In the genomic region with DNA sequence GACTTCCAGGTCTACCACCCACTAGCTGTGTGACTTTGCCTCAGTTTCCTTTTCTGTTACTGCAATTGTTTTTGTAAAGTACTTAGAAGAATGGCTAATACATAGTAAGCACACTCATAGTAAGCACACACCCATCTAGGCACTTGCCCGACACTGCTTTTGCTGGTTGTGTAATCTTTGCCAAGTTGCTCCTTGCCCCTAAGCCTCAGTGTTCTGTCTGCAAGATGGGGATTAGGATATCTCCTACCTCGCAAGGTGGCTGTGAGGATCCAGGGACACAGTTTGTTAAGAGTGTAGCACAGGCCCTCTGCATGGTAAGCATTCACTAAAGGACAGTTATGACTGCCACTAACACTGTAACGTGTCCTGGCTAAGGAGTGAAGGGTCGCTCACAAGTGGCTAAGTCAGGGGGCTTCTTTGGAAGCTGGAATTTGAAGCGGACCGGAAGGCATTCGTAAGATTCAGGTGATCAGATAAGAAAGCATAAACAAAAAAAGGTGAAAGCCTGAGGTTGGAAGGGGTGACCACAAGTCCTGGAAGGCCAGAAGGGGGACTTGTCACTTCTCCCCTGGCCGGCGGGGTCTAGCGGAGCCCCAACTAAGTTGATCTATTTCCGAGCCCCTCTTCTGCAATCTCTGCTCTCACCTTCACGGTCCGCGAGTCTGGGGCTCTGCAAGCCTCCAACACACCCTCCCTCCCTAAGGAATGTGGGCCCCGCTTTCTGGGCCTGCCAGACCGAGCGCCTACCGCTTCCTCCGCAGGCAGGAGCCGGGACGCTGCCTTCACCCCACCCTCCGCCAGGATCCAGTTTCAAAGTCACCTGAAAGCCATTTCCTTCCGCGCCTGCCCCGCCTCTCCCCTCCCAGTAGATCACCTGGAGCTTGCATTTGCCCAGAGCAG, we compare ENCODE assay signal across 8 cellular contexts. TPM values are rescaled to one million over a fixed set of nuclear protein-coding genes. Genes with fewer than 3 reads are reported as not detected.
DNase-seq lines count a peak whose midpoint lies in the region; ATAC-seq and TF ChIP-seq lines count a peak whose summit lies in the region.

No MANE protein-coding gene starts in this region.

- H3K4me3 ChIP-seq in iPS DF 6.9 (ENCODE audit: low read length) = peak overlapping the region; percentile 88; the same call in 1 of the 2 replicates

- no peak overlapping the region for H3K27ac ChIP-seq in iPS DF 6.9 (ENCODE audit: low read length)

- no peak for TF ChIP-seq CTCF in omental fat pad (IDR thresholded peaks at IDR 0.05)

- no CpG with 5 or more reads among the region's 25 CpGs for WGBS in iPS DF 6.9 (ENCODE audit: insufficient coverage, insufficient read length)

- no peaks in the 10 kb centered on the region for H3K36me3 Mint-ChIP-seq in stimulated activated effector memory CD8-positive, alpha-beta T cell treated with anti-CD3 and anti-CD28 coated beads, Interleukin-12 subunit alpha, Interleukin-12 subunit beta, amount 100 ng/mL, for 72 hours

- H3K9me3 Mint-ChIP-seq in stimulated activated effector memory CD8-positive, alpha-beta T cell treated with anti-CD3 and anti-CD28 coated beads, Interleukin-12 subunit alpha, Interleukin-12 subunit beta, amount 100 ng/mL, for 72 hours = no peaks in the 10 kb centered on the region

- peak overlapping the region; percentile 73 for H3K4me3 Mint-ChIP-seq in stimulated activated effector memory CD8-positive, alpha-beta T cell treated with anti-CD3 and anti-CD28 coated beads, Interleukin-12 subunit alpha, Interleukin-12 subunit beta, amount 100 ng/mL, for 72 hours

- H3K4me1 Mint-ChIP-seq in stimulated activated effector memory CD8-positive, alpha-beta T cell treated with anti-CD3 and anti-CD28 coated beads, Interleukin-12 subunit alpha, Interleukin-12 subunit beta, amount 100 ng/mL, for 72 hours = peaks cover 52% of the 10 kb centered on the region

- peaks cover 12% of the 10 kb centered on the region for H3K4me1 ChIP-seq in iPS DF 6.9 (ENCODE audit: control insufficient read depth, insufficient read depth, low read length)

- no peaks in the 10 kb centered on the region for H3K36me3 ChIP-seq in iPS DF 6.9 (ENCODE audit: control insufficient read depth, insufficient read depth, low read length)

- H3K9me3 ChIP-seq in iPS DF 6.9 (ENCODE audit: control insufficient read depth, insufficient read depth, low read length) = no peaks in the 10 kb centered on the region

- DNase-seq in NCI-H2029 (lab: John Stamatoyannopoulos, UW) (peak; percentile 24), NCI-H2029 treated with DMSO at 0.1 percent for 48 hours (lab: John Stamatoyannopoulos, UW) (no peak), T-helper 1 cell (peak in 3 of 5 donors; percentile 34 to 43 (median 39)), iPS DF 6.9 (ENCODE audit: low read depth, low spot score) (no peak), omental fat pad (ENCODE audit: low spot score) (no peak), inferior parietal cortex (ENCODE audit: extremely low spot score) (no peak)
- no peak for DNase-seq in stimulated activated effector memory CD8-positive, alpha-beta T cell treated with anti-CD3 and anti-CD28 coated beads, Interleukin-12 subunit alpha, Interleukin-12 subunit beta, amount 100 ng/mL, for 72 hours (ENCODE audit: low spot score in 2 of 2)

- H3K27ac Mint-ChIP-seq in stimulated activated effector memory CD8-positive, alpha-beta T cell treated with anti-CD3 and anti-CD28 coated beads, Interleukin-12 subunit alpha, Interleukin-12 subunit beta, amount 100 ng/mL, for 72 hours = no peak overlapping the region

- H3K27me3 ChIP-seq in iPS DF 6.9 (ENCODE audit: control insufficient read depth, insufficient read depth, low read length) = no peaks in the 10 kb centered on the region

- ATAC-seq in stimulated activated effector memory CD8-positive, alpha-beta T cell treated with anti-CD3 and anti-CD28 coated beads, Interleukin-12 subunit alpha, Interleukin-12 subunit beta, amount 100 ng/mL, for 72 hours = no peak
- ATAC-seq in omental fat pad (ENCODE audit: low FRiP score) = no peak
- no peak for ATAC-seq in HG02981 (IDR thresholded peaks at IDR 0.05; ENCODE audit: unreplicated experiment)

RNA-seq across cellular contexts. Expression of gene PLEKHG3, which starts 1.5 kb away (rescaled TPM):
- total RNA-seq in omental fat pad = 10 to 100 TPM; 29.6 to 45.9 (median 37.5) TPM

Comparison
In these comparisons a context has a peak if more than half of its experiments do, and no peak if none do; other contexts are left out.
1. DNase-seq: peak in NCI-H2029 (single experiment) and T-helper 1 cell (3 of 5); none in NCI-H2029 treated with DMSO at 0.1 percent for 48 hours (single experiment), iPS DF 6.9 (single experiment), stimulated activated effector memory CD8-positive, alpha-beta T cell treated with anti-CD3 and anti-CD28 coated beads, Interleukin-12 subunit alpha, Interleukin-12 subunit beta, amount 100 ng/mL, for 72 hours (0 of 2), omental fat pad (single experiment) and inferior parietal cortex (single experiment).